Comparison of ENCODE assay signal across 15 cellular contexts in the genomic region with DNA sequence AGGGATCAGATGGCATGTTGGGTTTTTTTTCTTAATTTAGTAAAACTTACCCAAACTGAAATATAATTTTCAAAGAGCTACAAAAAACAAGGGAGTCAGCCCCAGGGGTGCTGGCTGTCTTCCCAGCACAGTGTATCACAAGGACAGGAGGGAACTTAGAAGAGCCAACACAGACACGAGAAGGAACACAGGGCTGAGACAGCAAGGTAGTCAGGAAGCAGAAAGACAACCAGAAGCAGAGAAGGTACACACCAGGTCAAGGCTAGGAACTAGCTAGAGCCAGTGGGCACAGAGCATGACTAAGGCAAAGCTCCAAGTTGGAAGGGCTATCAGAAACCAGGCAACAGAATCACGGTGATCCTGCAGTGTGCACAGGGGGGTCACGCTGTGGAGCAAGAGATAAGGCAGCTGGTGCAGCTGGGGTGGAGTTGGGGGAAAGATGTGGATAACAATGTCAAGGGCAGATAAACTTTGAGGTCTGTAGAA.
DNase-seq lines count a peak whose midpoint lies in the region; ATAC-seq lines count a peak whose summit lies in the region.
"Had no signal": no experiment of that assay in that cellular context is flagged by ENCODE, and none has a peak within 500 bp of the region (broad histone marks: within the 10 kb centered on the region; RNA-seq: fewer than 3 reads in every experiment).

No MANE protein-coding gene starts in this region.

- DNase-seq in HUDEP-2 (lab: John Stamatoyannopoulos, UW; ENCODE audit: unreplicated experiment in 76 of 76) (peak in 74 of 76 experiments; percentile 31 to 96 (median 86)), amniotic epithelial cell (ENCODE audit: low read depth) (peak; percentile 2), right cardiac atrium (peak in 2 of 3 donors; percentile 46 to 70), sciatic nerve (ENCODE audit: low spot score) (no peak), NCI-H2227 treated with DMSO at 0.1 percent for 48 hours (lab: John Stamatoyannopoulos, UW) (no peak), GOT3 (lab: John Stamatoyannopoulos, UW) (no peak)
- DNase-seq: activated CD8-positive, alpha-beta memory T cell treated with anti-CD3 and anti-CD28 coated beads, Interleukin-2, amount 50 U/mL, for 4 hours; DND-41; H7; naive thymus-derived CD4-positive, alpha-beta T cell; NCI-H2081 treated with DMSO at 0.1 percent for 48 hours; NCI-H748 treated with DMSO at 0.1 percent for 48 hours had no signal

- H3K27ac ChIP-seq in right cardiac atrium (ENCODE audit: low read length): peak overlapping the region; percentile 48
- H3K27ac ChIP-seq: C4-2B, RWPE1 had no signal

- intact Hi-C loops in right cardiac atrium (cut with DNase I): no loop called here
- intact Hi-C loops in sciatic nerve (cut with DNase I): no loop called here

- WGBS in right cardiac atrium: 24% methylated on average over 3 of the region's 3 CpGs

- H3K4me1 ChIP-seq in right cardiac atrium (ENCODE audit: control insufficient read depth, insufficient read depth, low read length): peaks cover 3% of the 10 kb centered on the region

- no peak overlapping the region for H3K4me3 ChIP-seq in right cardiac atrium (ENCODE audit: low read length)

- H3K9me3 ChIP-seq in right cardiac atrium (ENCODE audit: control insufficient read depth, low read length): no peaks in the 10 kb centered on the region

- no peaks in the 10 kb centered on the region for H3K27me3 ChIP-seq in right cardiac atrium (ENCODE audit: control insufficient read depth, insufficient read depth)

- peak; percentile 63 to 71 for ATAC-seq in right cardiac atrium
- peak; percentile 42 for ATAC-seq in sciatic nerve
- no peak for ATAC-seq in GM19452 (IDR thresholded peaks at IDR 0.05; ENCODE audit: unreplicated experiment)
- ATAC-seq: naive thymus-derived CD4-positive, alpha-beta T cell had no signal

Comparison
In these comparisons a context has a peak if more than half of its experiments do, and no peak if none do; other contexts are left out.
1. DNase-seq: peak in HUDEP-2 (74 of 76), amniotic epithelial cell (single experiment) and right cardiac atrium (2 of 3); none in sciatic nerve (single experiment), NCI-H2227 treated with DMSO at 0.1 percent for 48 hours (single experiment) and GOT3 (single experiment).